ENCODE assay signal across 25 cellular contexts in genomic region chr10:31508234-31508633, GRCh38.
"Had no signal": no experiment of that assay in that cellular context is flagged by ENCODE, and none has a peak within 500 bp of the region (broad histone marks: within the 10 kb centered on the region; RNA-seq: fewer than 3 reads in every experiment).

No MANE protein-coding gene starts in this region.

- H3K9me3 ChIP-seq: pancreas had no signal

- FAIRE-seq: pancreas had no signal

- ATAC-seq: activated CD8-positive, alpha-beta T cell treated with anti-CD3 and anti-CD28 coated beads, Interleukin-2, amount 10 ng/mL, durations not matched to agents 7 days and 5 days; pancreas; T-helper 17 cell had no signal

- H3K27ac Mint-ChIP-seq: activated CD8-positive, alpha-beta T cell treated with anti-CD3 and anti-CD28 coated beads, Interleukin-2, amount 10 ng/mL, durations not matched to agents 7 days and 5 days; nephron; T-helper 17 cell had no signal

- H3K4me1 Mint-ChIP-seq: immature natural killer cell, nephron had no signal

- H3K4me1 ChIP-seq: left ventricle myocardium inferior, pancreas, psoas muscle, right atrium auricular region, spleen, stomach, suprapubic skin, tibial nerve, uterus had no signal

- H3K27me3 Mint-ChIP-seq: activated naive CD8-positive, alpha-beta T cell treated with anti-CD3 and anti-CD28 coated beads for 36 hours; T-helper 17 cell had no signal

- H3K4me3 Mint-ChIP-seq: activated CD8-positive, alpha-beta T cell treated with anti-CD3 and anti-CD28 coated beads, Interleukin-2, amount 10 ng/mL, durations not matched to agents 7 days and 5 days; activated naive CD8-positive, alpha-beta T cell treated with anti-CD3 and anti-CD28 coated beads for 36 hours; immature natural killer cell; nephron; T-helper 17 cell had no signal

- H3K4me3 ChIP-seq: coronary artery, left ventricle myocardium inferior, pancreas, psoas muscle, right atrium auricular region, spleen, stomach, suprapubic skin, tibial nerve, uterus had no signal

- H3K36me3 ChIP-seq: pancreas, uterus had no signal

- H3K27ac ChIP-seq: coronary artery, epithelial cell of prostate, left ventricle myocardium inferior, neutrophil, pancreas, psoas muscle, right atrium auricular region, spleen, stomach, suprapubic skin, tibial nerve, uterus had no signal

- DNase-seq: activated CD4-positive, alpha-beta T cell treated with anti-CD3 and anti-CD28 coated beads, Interleukin-2, amount 50 U/mL, for 1 hour; activated CD8-positive, alpha-beta T cell treated with anti-CD3 and anti-CD28 coated beads, Interleukin-2, amount 10 ng/mL, durations not matched to agents 7 days and 5 days; activated gamma-delta T cell treated with Interleukin-2 at 50 U/mL for 16 hours; activated naive CD8-positive, alpha-beta T cell treated with anti-CD3 and anti-CD28 coated beads for 36 hours; amniotic stem cell; cerebellar nuclear complex; immature natural killer cell; kidney glomerular epithelial cell; left ventricle myocardium inferior; mammary epithelial cell; psoas muscle; spleen; stimulated activated CD4-positive, alpha-beta T cell treated with anti-CD3 and anti-CD28 coated beads, Interleukin-4, amount 100 ng/mL, for 24 hours; stomach; SW 1271; T-helper 17 cell; uterus had no signal

- H3K27me3 ChIP-seq: neutrophil, pancreas, right atrium auricular region, spleen, stomach, suprapubic skin, tibial nerve, uterus had no signal
